In genomic region chr3:69712244-69712643, GRCh38 we compare ENCODE assay signal across 20 cellular contexts.
"Had no signal": no experiment of that assay in that cellular context is flagged by ENCODE, and none has a peak within 500 bp of the region (broad histone marks: within the 10 kb centered on the region; RNA-seq: fewer than 3 reads in every experiment).

No MANE protein-coding gene starts in this region.

- H3K4me2 ChIP-seq: KMS-11, SK-N-SH had no signal

- DNase-seq: IMR-90, Kasumi-1, MM.1S, NCI-H1092 treated with DMSO at 0.1 percent for 48 hours, NCI-H1436, NCI-H187, NCI-H2029, NCI-H2081 treated with DMSO at 0.1 percent for 48 hours, NCI-H2171, NCI-H226, NCI-H446, NCI-H510A, NCI-H524 treated with DMSO at 0.1 percent for 48 hours, NCI-H69, SHP77, SK-N-SH, SW 1271 had no signal

- H3K9ac ChIP-seq: KMS-11, SK-N-SH had no signal

- H3K27ac ChIP-seq: KMS-11, RWPE1 had no signal

- ATAC-seq: HepG2 had no signal

- H3K9me3 ChIP-seq: SK-N-SH had no signal
